In the genomic region with DNA sequence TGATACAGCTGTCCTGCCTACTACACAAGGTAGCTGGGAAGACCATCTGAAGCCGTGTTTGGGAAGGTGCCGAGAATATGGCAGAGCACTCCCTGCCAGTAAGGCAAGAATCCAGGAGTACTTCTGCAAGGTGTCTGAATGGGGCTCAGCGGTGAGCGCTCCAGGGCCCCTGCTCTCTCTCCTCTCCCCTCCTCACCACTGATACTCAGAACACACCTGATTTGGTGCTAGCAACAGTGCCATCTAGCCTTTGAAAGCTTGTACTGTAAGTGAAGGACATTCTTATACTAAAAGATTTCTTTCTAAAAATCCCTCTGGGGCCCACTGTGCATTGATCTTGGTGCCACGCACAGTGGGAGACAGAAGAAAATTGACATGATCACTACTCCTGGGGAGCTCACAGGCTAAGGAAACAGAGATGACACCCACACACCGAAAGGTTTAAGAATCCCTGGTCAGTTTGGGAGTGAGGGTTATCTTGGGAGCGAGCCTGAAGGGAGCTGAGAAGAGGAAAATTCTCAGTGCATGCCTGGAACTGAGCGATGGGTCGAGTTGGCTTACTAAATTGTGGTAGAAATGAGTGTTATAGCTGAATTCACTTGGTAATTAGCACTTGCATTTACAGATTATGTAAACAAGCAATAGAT, we compare ENCODE assay signal across 9 cellular contexts.
DNase-seq lines count a peak whose midpoint lies in the region; ATAC-seq and TF ChIP-seq lines count a peak whose summit lies in the region.
"Had no signal": no experiment of that assay in that cellular context is flagged by ENCODE, and none has a peak within 500 bp of the region (broad histone marks: within the 10 kb centered on the region; RNA-seq: fewer than 3 reads in every experiment).

No MANE protein-coding gene starts in this region.

- H3K18ac ChIP-seq in H9 (ENCODE audit: insufficient read length, low read depth, low read length), result no peak overlapping the region

- H2BK5ac ChIP-seq in H9 (ENCODE audit: insufficient read length, low read length), result no peak overlapping the region

- H3K56ac ChIP-seq in H9 (ENCODE audit: insufficient read length, low read depth, low read length), result no peak overlapping the region

- no peak overlapping the region for H4K8ac ChIP-seq in H9 (replicated peaks; ENCODE audit: insufficient read length, low read depth, low read length)

- no peaks in the 10 kb centered on the region for H4K20me1 ChIP-seq in H9 (ENCODE audit: control insufficient read depth, insufficient read depth, insufficient read length)

- no peak overlapping the region for H2BK20ac ChIP-seq in H9 (ENCODE audit: low read depth, low read length, poor library complexity, severe bottlenecking)

- no peaks in the 10 kb centered on the region for H3K9me3 ChIP-seq in H9 (ENCODE audit: control insufficient read depth, low read depth, low read length)

- H3K9me3 Mint-ChIP-seq in H9 (no peaks in the 10 kb centered on the region), progenitor cell of endocrine pancreas (ENCODE audit: low read depth) (peaks cover 3% of the 10 kb centered on the region)
- H3K9me3 Mint-ChIP-seq: activated B cell treated with CpG ODN at 0.5 μM for 24 hours had no signal

- H3K4me1 ChIP-seq in H9 (ENCODE audit: insufficient read depth, low read length), result peaks cover 3% of the 10 kb centered on the region; the same call in 1 of the 2 replicates

- H3K23ac ChIP-seq in H9 (ENCODE audit: insufficient read length, low read depth, low read length), result no peak overlapping the region

- no peak overlapping the region for H2AFZ ChIP-seq in H9 (ENCODE audit: low read length)

- WGBS in H9 (ENCODE audit: extremely low coverage, insufficient read length, low lambda C conversion rate), result no CpG with 5 or more reads among the region's 9 CpGs

- no peak overlapping the region for H4K91ac ChIP-seq in H9 (ENCODE audit: insufficient read length, low read depth, low read length)

- TF ChIP-seq CTCF in H9 (conservative IDR thresholded peaks at IDR 0.05) (peak; percentile 80), progenitor cell of endocrine pancreas (IDR thresholded peaks at IDR 0.05; ENCODE audit: unreplicated experiment) (peak; percentile 87)

- no peak overlapping the region for H4K5ac ChIP-seq in H9 (ENCODE audit: insufficient read length, low read depth, low read length)

- ATAC-seq in esophagus mucosa (peak; percentile 31), GM21528 (IDR thresholded peaks at IDR 0.05; ENCODE audit: low FRiP score, unreplicated experiment) (no peak), HG02884 (IDR thresholded peaks at IDR 0.05; ENCODE audit: unreplicated experiment) (no peak)

- peaks cover 1% of the 10 kb centered on the region; the same call in 1 of the 2 replicates for H3K27me3 Mint-ChIP-seq in H9 (ENCODE audit: low read depth)
- H3K27me3 Mint-ChIP-seq in progenitor cell of endocrine pancreas, result peaks cover 30% of the 10 kb centered on the region

- H2BK15ac ChIP-seq in H9 (ENCODE audit: low read depth, low read length), result no peak overlapping the region

- H2BK12ac ChIP-seq in H9 (ENCODE audit: insufficient read length, low read depth, low read length), result no peak overlapping the region

- H3K14ac ChIP-seq in H9 (ENCODE audit: insufficient read depth, low read length), result no peak overlapping the region

- H3K4me3 Mint-ChIP-seq in H9, result no peak overlapping the region
- H3K4me3 Mint-ChIP-seq in progenitor cell of endocrine pancreas (ENCODE audit: low read depth), result no peak overlapping the region
- H3K4me3 Mint-ChIP-seq: activated B cell treated with CpG ODN at 0.5 μM for 24 hours had no signal

- no peak overlapping the region for H3K4me2 ChIP-seq in H9 (ENCODE audit: insufficient read depth, insufficient read length, low read length)

- H3K4ac ChIP-seq in H9 (ENCODE audit: low read depth, low read length), result no peak overlapping the region

- H3K4me1 Mint-ChIP-seq in H9 (peaks cover 7 to 12% of the 10 kb centered on the region in 2 experiments), progenitor cell of endocrine pancreas (ENCODE audit: low read depth) (peaks cover 7% of the 10 kb centered on the region)
- H3K4me1 Mint-ChIP-seq: activated B cell treated with CpG ODN at 0.5 μM for 24 hours had no signal

- H3K9ac ChIP-seq in H9 (ENCODE audit: extremely low read depth, insufficient read length, low read length), result no peak overlapping the region

- peak; percentile 80 for DNase-seq in H9
- peak; percentile 39 for DNase-seq in NCI-H774 (lab: John Stamatoyannopoulos, UW)
- DNase-seq in progenitor cell of endocrine pancreas (ENCODE audit: low spot score, unreplicated experiment), result peak; percentile 43
- DNase-seq in activated effector memory CD4-positive, alpha-beta T cell treated with anti-CD3 and anti-CD28 coated beads, Interleukin-2, amount 50 U/mL, for 16 hours, result no peak
- DNase-seq in HCEC 1CT, result no peak
- DNase-seq: activated B cell treated with CpG ODN at 0.5 μM for 24 hours had no signal

- no peak overlapping the region for H3T11ph ChIP-seq in H9 (ENCODE audit: low read length)

- H2BK120ac ChIP-seq in H9 (ENCODE audit: low read depth, low read length, poor library complexity, severe bottlenecking), result no peak overlapping the region

- H3K36me3 Mint-ChIP-seq in H9 (ENCODE audit: insufficient read depth in 1 of 3, low read depth in 3 of 3) (no peaks in the 10 kb centered on the region), progenitor cell of endocrine pancreas (ENCODE audit: insufficient read depth) (no peaks in the 10 kb centered on the region)

- H2AK5ac ChIP-seq in H9 (ENCODE audit: insufficient read length, low read length), result no peak overlapping the region

- no peak overlapping the region for H3K27ac ChIP-seq in H9 (ENCODE audit: insufficient read length, low read depth, low read length)

- no peaks in the 10 kb centered on the region for H3K23me2 ChIP-seq in H9 (ENCODE audit: insufficient read length, low read depth, low read length, poor library complexity, severe bottlenecking)

- H3K79me1 ChIP-seq in H9 (ENCODE audit: insufficient read depth, low read depth, low read length, poor library complexity, severe bottlenecking), result no peaks in the 10 kb centered on the region

- H3K27ac Mint-ChIP-seq in H9, result no peak overlapping the region
- H3K27ac Mint-ChIP-seq in progenitor cell of endocrine pancreas, result no peak overlapping the region
- H3K27ac Mint-ChIP-seq: activated B cell treated with CpG ODN at 0.5 μM for 24 hours had no signal

- no peaks in the 10 kb centered on the region for H3K79me2 ChIP-seq in H9 (ENCODE audit: insufficient read depth, low read length)

- H3K27me3 ChIP-seq in H9 (ENCODE audit: insufficient read depth, low read length), result no peaks in the 10 kb centered on the region

Comparison
In these comparisons a context has a peak if more than half of its experiments do, and no peak if none do; other contexts are left out.
1. DNase-seq: peak in H9 (single experiment), NCI-H774 (single experiment) and progenitor cell of endocrine pancreas (single experiment); none in activated effector memory CD4-positive, alpha-beta T cell treated with anti-CD3 and anti-CD28 coated beads, Interleukin-2, amount 50 U/mL, for 16 hours (single experiment) and HCEC 1CT (single experiment).